Comparison of ENCODE assay signal across 11 cellular contexts in the genomic region with DNA sequence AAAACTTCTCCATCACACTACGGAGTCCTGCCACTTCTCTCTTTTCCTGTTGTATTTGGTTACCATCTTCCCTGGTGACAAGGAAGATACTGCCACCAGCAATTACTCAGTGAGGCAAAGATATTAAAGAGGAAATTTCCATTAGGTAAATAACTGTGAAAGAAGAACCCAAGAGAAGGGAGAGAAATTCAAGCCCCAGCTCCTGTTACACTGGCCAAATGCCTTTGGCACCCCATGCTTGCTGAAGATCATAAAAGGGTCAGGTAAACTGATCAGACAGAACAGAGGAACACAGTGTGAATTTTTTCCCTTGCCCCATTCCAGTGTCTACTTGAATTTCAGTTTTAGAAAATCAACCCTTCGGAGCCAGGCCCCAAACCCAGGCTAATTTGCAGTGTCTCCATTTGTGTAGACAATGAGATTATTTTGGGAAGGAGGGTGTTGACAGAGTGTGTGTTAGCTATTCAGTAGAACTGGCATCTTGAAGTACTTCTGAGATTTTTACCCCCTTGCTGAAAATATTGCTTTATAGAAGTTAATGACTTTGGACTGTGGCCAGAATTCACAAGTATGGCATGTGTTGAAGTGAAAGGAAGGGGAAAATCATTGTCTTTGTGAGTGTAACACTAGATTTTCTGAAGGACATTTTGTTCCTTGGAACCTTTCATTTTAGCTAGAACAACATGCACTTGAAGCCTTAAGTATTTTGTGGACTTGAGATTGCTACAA.
DNase-seq lines count a peak whose midpoint lies in the region; ATAC-seq and TF ChIP-seq lines count a peak whose summit lies in the region.
"Had no signal": no experiment of that assay in that cellular context is flagged by ENCODE, and none has a peak within 500 bp of the region (broad histone marks: within the 10 kb centered on the region; RNA-seq: fewer than 3 reads in every experiment).

No MANE protein-coding gene starts in this region.

- 70 to 88% methylated on average over 2 of the region's 2 CpGs for WGBS in lung, 2 donors

- H3K27ac ChIP-seq in lung (ENCODE audit: low read depth in 1 of 2, low read length in 1 of 2) (peak overlapping the region; percentile 48 to 49), tibial artery (peak overlapping the region; percentile 78 to 86)
- H3K27ac ChIP-seq: neural progenitor cell had no signal

- peaks cover 15% of the 10 kb centered on the region for H3K27me3 Mint-ChIP-seq in activated naive CD4-positive, alpha-beta T cell treated with anti-CD3 and anti-CD28 coated beads, Interleukin-2, amount 10 ng/mL, durations not matched to agents 7 days and 5 days
- H3K27me3 Mint-ChIP-seq in activated T-helper 17 cell treated with anti-CD3 and anti-CD28 coated beads, Interleukin-2, amount 50 U/mL, for 72 hours: no peaks in the 10 kb centered on the region

- no peak for ATAC-seq in activated T-helper 17 cell treated with anti-CD3 and anti-CD28 coated beads, Interleukin-2, amount 50 U/mL, for 72 hours (replicated peaks)
- no peak for ATAC-seq in lung (ENCODE audit: insufficient read depth, low FRiP score)
- no peak for ATAC-seq in HG02571 (IDR thresholded peaks at IDR 0.05; ENCODE audit: unreplicated experiment)

- no peaks in the 10 kb centered on the region for H3K9me3 Mint-ChIP-seq in activated naive CD4-positive, alpha-beta T cell treated with anti-CD3 and anti-CD28 coated beads, Interleukin-2, amount 10 ng/mL, durations not matched to agents 7 days and 5 days
- H3K9me3 Mint-ChIP-seq in activated T-helper 17 cell treated with anti-CD3 and anti-CD28 coated beads, Interleukin-2, amount 50 U/mL, for 72 hours: no peaks in the 10 kb centered on the region
- H3K9me3 Mint-ChIP-seq: HFFc6, neural progenitor cell had no signal

- H3K4me1 ChIP-seq in lung (ENCODE audit: control insufficient read depth in 2 of 2, insufficient read depth in 2 of 2, low read length in 2 of 2) (peaks cover 24 to 80% of the 10 kb centered on the region in 2 donors), tibial artery (peaks cover 14 to 100% (median 92%) of the 10 kb centered on the region in 4 donors)

- H3K27ac Mint-ChIP-seq in activated naive CD4-positive, alpha-beta T cell treated with anti-CD3 and anti-CD28 coated beads, Interleukin-2, amount 10 ng/mL, durations not matched to agents 7 days and 5 days: peak overlapping the region; percentile 100
- H3K27ac Mint-ChIP-seq in activated T-helper 17 cell treated with anti-CD3 and anti-CD28 coated beads, Interleukin-2, amount 50 U/mL, for 72 hours: peak overlapping the region; percentile 2
- H3K27ac Mint-ChIP-seq: HFFc6, neural progenitor cell had no signal

- H3K36me3 ChIP-seq in lung (ENCODE audit: control insufficient read depth in 2 of 2, insufficient read depth in 2 of 2, low read length in 2 of 2) (peaks cover 0 to 3% of the 10 kb centered on the region in 2 donors), tibial artery (peaks cover 0 to 1% (median 0%) of the 10 kb centered on the region in 3 donors)
- H3K36me3 ChIP-seq: neural progenitor cell had no signal

- H3K27me3 ChIP-seq in lung (ENCODE audit: control insufficient read depth, insufficient read depth) (no peaks in the 10 kb centered on the region), tibial artery (no peaks in the 10 kb centered on the region)
- H3K27me3 ChIP-seq: neural progenitor cell had no signal

- H3K9me3 ChIP-seq in lung (ENCODE audit: control insufficient read depth in 2 of 2, insufficient read depth in 1 of 2, low read length in 1 of 2): no peaks in the 10 kb centered on the region
- no peaks in the 10 kb centered on the region for H3K9me3 ChIP-seq in tibial artery

- H3K4me3 Mint-ChIP-seq in activated naive CD4-positive, alpha-beta T cell treated with anti-CD3 and anti-CD28 coated beads, Interleukin-2, amount 10 ng/mL, durations not matched to agents 7 days and 5 days: no peak overlapping the region
- H3K4me3 Mint-ChIP-seq in activated T-helper 17 cell treated with anti-CD3 and anti-CD28 coated beads, Interleukin-2, amount 50 U/mL, for 72 hours: peak overlapping the region; percentile 70
- H3K4me3 Mint-ChIP-seq: HFFc6, neural progenitor cell had no signal

- H3K4me1 Mint-ChIP-seq in activated naive CD4-positive, alpha-beta T cell treated with anti-CD3 and anti-CD28 coated beads, Interleukin-2, amount 10 ng/mL, durations not matched to agents 7 days and 5 days: peaks cover 91% of the 10 kb centered on the region
- H3K4me1 Mint-ChIP-seq in activated T-helper 17 cell treated with anti-CD3 and anti-CD28 coated beads, Interleukin-2, amount 50 U/mL, for 72 hours: peaks cover 52% of the 10 kb centered on the region

- H3K36me3 Mint-ChIP-seq in activated naive CD4-positive, alpha-beta T cell treated with anti-CD3 and anti-CD28 coated beads, Interleukin-2, amount 10 ng/mL, durations not matched to agents 7 days and 5 days: peaks cover 57% of the 10 kb centered on the region
- H3K36me3 Mint-ChIP-seq in activated T-helper 17 cell treated with anti-CD3 and anti-CD28 coated beads, Interleukin-2, amount 50 U/mL, for 72 hours (ENCODE audit: low read depth): peaks cover 33% of the 10 kb centered on the region
- H3K36me3 Mint-ChIP-seq: neural progenitor cell had no signal

- TF ChIP-seq CTCF in lung (IDR thresholded peaks at IDR 0.05; ENCODE audit: control extremely low read depth, extremely low read depth) (no peak), tibial artery (IDR thresholded peaks at IDR 0.05) (no peak)

- H3K4me3 ChIP-seq in lung (no peak overlapping the region), tibial artery (no peak overlapping the region)
- H3K4me3 ChIP-seq: neural progenitor cell had no signal

- CTCF ChIA-PET in activated naive CD4-positive, alpha-beta T cell treated with anti-CD3 and anti-CD28 coated beads, Interleukin-2, amount 10 ng/mL, durations not matched to agents 7 days and 5 days (lab: Charles Lee): interaction anchor here (0.8 to 1.9 kb wide), 4 partner anchors 12 to 43 kb away, joined by 4 to 6 read pairs (median 4); no protein-coding TSS in a partner anchor

- intact Hi-C loops in tibial artery (cut with DNase I; ENCODE audit: low total_unique reads): loop anchor here (10.0 kb wide), 1 partner anchor 164 kb away; the partner anchor contains the start of gene DHRS3

- no peak for DNase-seq in activated naive CD4-positive, alpha-beta T cell treated with anti-CD3 and anti-CD28 coated beads, Interleukin-2, amount 10 ng/mL, durations not matched to agents 7 days and 5 days
- DNase-seq in activated naive CD4-positive, alpha-beta T cell treated with anti-CD3 and anti-CD28 coated beads, Interleukin-2, amount 50 U/mL, for 16 hours: no peak
- DNase-seq in lung (ENCODE audit: low spot score): no peak
- peak in 1 of 2 donors; percentile 52 for DNase-seq in tibial artery
- no peak for DNase-seq in mucosa of gallbladder (ENCODE audit: low spot score)
- DNase-seq in stimulated activated CD4-positive, alpha-beta T cell treated with anti-CD3 and anti-CD28 coated beads, Interleukin-1b, Interleukin-23, amount 100 ng/mL, for 48 hours: no peak
- DNase-seq: HFFc6; stimulated activated CD4-positive, alpha-beta T cell treated with anti-CD3 and anti-CD28 coated beads, Interleukin-4, amount 100 ng/mL, for 4 hours had no signal
